8 cellular contexts compared by ENCODE assay signal in genomic region chr3:36991923-36992805, GRCh38. TPM values are rescaled to one million over a fixed set of nuclear protein-coding genes. Genes with fewer than 3 reads are reported as not detected.
A peak's percentile ranks its signal among the peaks of the same experiment; 100 is the strongest.
DNase-seq lines count a peak whose midpoint lies in the region; ATAC-seq and TF ChIP-seq lines count a peak whose summit lies in the region.

No MANE protein-coding gene starts in this region.

- H3K36me3 ChIP-seq in colonic mucosa (no peaks in the 10 kb centered on the region), mucosa of rectum (ENCODE audit: control insufficient read depth in 2 of 2, insufficient read depth in 2 of 2, low read length in 2 of 2) (peaks cover 9 to 11% of the 10 kb centered on the region in 2 donors)

- no peak for TF ChIP-seq CTCF in AG10803 (conservative IDR thresholded peaks at IDR 0.05; ENCODE audit: low read length)
- TF ChIP-seq CTCF in colonic mucosa (IDR thresholded peaks at IDR 0.05) = no peak

- no peak for ATAC-seq in GM21526 (IDR thresholded peaks at IDR 0.05; ENCODE audit: low FRiP score, unreplicated experiment)

- H3K27ac ChIP-seq in colonic mucosa = peak overlapping the region; percentile 97
- H3K27ac ChIP-seq in mucosa of rectum (ENCODE audit: low read depth in 2 of 2, low read length in 2 of 2) = peak overlapping the region; percentile 98 to 99

- peak overlapping the region; percentile 89 for H3K4me3 ChIP-seq in AG10803 (ENCODE audit: low read length)
- H3K4me3 ChIP-seq in colonic mucosa = peak overlapping the region; percentile 53
- peak overlapping the region; percentile 87 to 98 for H3K4me3 ChIP-seq in mucosa of rectum (ENCODE audit: low read length in 2 of 2)

- H3K9me3 ChIP-seq in colonic mucosa (no peaks in the 10 kb centered on the region), mucosa of rectum (ENCODE audit: control insufficient read depth in 2 of 2, low read length in 2 of 2) (no peaks in the 10 kb centered on the region)

- intact Hi-C loops in colonic mucosa (cut with DNase I) = no loop called here

- DNase-seq in AG10803 (ENCODE audit: low read depth) (peak; percentile 67), HT1080 (ENCODE audit: low read depth) (peak; percentile 40), colonic mucosa (no peak), cerebellar nuclear complex (lab: John Stamatoyannopoulos, UW) (no peak), NCI-H2107 treated with DMSO at 0.1 percent for 48 hours (lab: John Stamatoyannopoulos, UW; ENCODE audit: unreplicated experiment) (no peak), SKM-1 (lab: John Stamatoyannopoulos, UW; ENCODE audit: unreplicated experiment) (no peak)

- H3K27me3 ChIP-seq in colonic mucosa (no peaks in the 10 kb centered on the region), mucosa of rectum (ENCODE audit: control insufficient read depth in 2 of 2, insufficient read depth in 2 of 2, low read length in 2 of 2) (no peaks in the 10 kb centered on the region)

- H3K9ac ChIP-seq in colonic mucosa (ENCODE audit: low read depth in 2 of 2, low read length in 2 of 2) = peak overlapping the region; percentile 90 to 93
- H3K9ac ChIP-seq in mucosa of rectum (ENCODE audit: low read depth in 1 of 2, low read length in 2 of 2) = peak overlapping the region; percentile 95 to 98

- H3K4me1 ChIP-seq in colonic mucosa = no peaks in the 10 kb centered on the region
- peaks cover 22 to 30% of the 10 kb centered on the region in 2 donors for H3K4me1 ChIP-seq in mucosa of rectum (ENCODE audit: control insufficient read depth in 2 of 2, insufficient read depth in 2 of 2, low read length in 2 of 2)

RNA-seq across cellular contexts. Expression of gene EPM2AIP1, which starts 0.8 kb away (rescaled TPM):
- 7.2 and 9.8 TPM in 2 replicates for total RNA-seq in HT1080 (2014; rRNA removed; shearing (Covaris generic))
- 5.1 and 6.9 TPM in 2 replicates for polyA plus RNA-seq in HT1080 (2015; cell fraction: cytosol; rRNA removed)
- polyA plus RNA-seq in HT1080 (2015; cell fraction: nucleus; rRNA removed) = 28.8 and 31.4 TPM in 2 replicates
- 10 to 100 TPM; 13.0 to 14.3 TPM for total RNA-seq in colonic mucosa

RNA-seq across cellular contexts. Expression of gene MLH1, which starts 1.2 kb away (rescaled TPM):
- total RNA-seq in HT1080 (2014; rRNA removed; shearing (Covaris generic)) = 56.9 and 70.2 TPM in 2 replicates
- polyA plus RNA-seq in HT1080 (2015; cell fraction: cytosol; rRNA removed) = 45.1 and 46.9 TPM in 2 replicates
- polyA plus RNA-seq in HT1080 (2015; cell fraction: nucleus; rRNA removed) = 83.6 and 87.0 TPM in 2 replicates
- 10 to 100 TPM; 17.5 to 36.5 TPM for total RNA-seq in colonic mucosa

RNA-seq across cellular contexts. Expression of gene TRANK1, which starts 47.3 kb away (rescaled TPM):
- 0.97 and 1.4 TPM in 2 replicates for total RNA-seq in HT1080 (2014; rRNA removed; shearing (Covaris generic))
- polyA plus RNA-seq in HT1080 (2015; cell fraction: cytosol; rRNA removed) = 0.97 and 2.0 TPM in 2 replicates
- 10.5 and 12.6 TPM in 2 replicates for polyA plus RNA-seq in HT1080 (2015; cell fraction: nucleus; rRNA removed)
- 10 to 100 TPM; 21.3 to 50.7 TPM for total RNA-seq in colonic mucosa

Comparison
In these comparisons a context has a peak if more than half of its experiments do, and no peak if none do; other contexts are left out.
1. DNase-seq: peak in AG10803 (single experiment) and HT1080 (single experiment); none in colonic mucosa (single experiment), cerebellar nuclear complex (0 of 2), NCI-H2107 treated with DMSO at 0.1 percent for 48 hours (single experiment) and SKM-1 (single experiment).
2. Peak in every context shown above with its lines, with median percentiles within 50 percentile points of each other: H3K4me3 ChIP-seq.